13 cellular contexts compared by ENCODE assay signal in genomic region chr9:86983260-86984255, GRCh38. TPM values are rescaled to one million over a fixed set of nuclear protein-coding genes. Genes with fewer than 3 reads are reported as not detected.
DNase-seq lines count a peak whose midpoint lies in the region; ATAC-seq and TF ChIP-seq lines count a peak whose summit lies in the region.
"Had no signal": no experiment of that assay in that cellular context is flagged by ENCODE, and none has a peak within 500 bp of the region (broad histone marks: within the 10 kb centered on the region; RNA-seq: fewer than 3 reads in every experiment).

No MANE protein-coding gene starts in this region.

- H4K12ac ChIP-seq in trophoblast cell (ENCODE audit: low read depth, low read length), result no peak overlapping the region

- H3K18ac ChIP-seq in trophoblast cell (ENCODE audit: low read length), result no peak overlapping the region

- POLR2A ChIA-PET in activated CD4-positive, alpha-beta T cell treated with anti-CD3 and anti-CD28 coated beads for 36 hours (lab: Charles Lee), result no interaction called here

- H3K27me3 Mint-ChIP-seq in activated CD4-positive, alpha-beta T cell treated with anti-CD3 and anti-CD28 coated beads for 36 hours, result peaks cover 28% of the 10 kb centered on the region

- H3K14ac ChIP-seq in trophoblast cell (ENCODE audit: low read length), result no peak overlapping the region

- H3K4me1 ChIP-seq in SJCRH30 (peaks cover 27% of the 10 kb centered on the region), trophoblast cell (ENCODE audit: control insufficient read depth in 1 of 2, insufficient read depth in 2 of 2, low read length in 2 of 2) (no peaks in the 10 kb centered on the region)

- H2BK120ac ChIP-seq in trophoblast cell (ENCODE audit: insufficient read depth, low read length, poor library complexity), result no peak overlapping the region

- ATAC-seq in activated CD4-positive, alpha-beta T cell treated with anti-CD3 and anti-CD28 coated beads for 36 hours, result no peak
- no peak for ATAC-seq in HG03159 (IDR thresholded peaks at IDR 0.05; ENCODE audit: unreplicated experiment)

- H3K27ac ChIP-seq in SJCRH30, result no peak overlapping the region
- H3K27ac ChIP-seq in trophoblast cell (ENCODE audit: low read depth, low read length), result no peak overlapping the region
- H3K27ac ChIP-seq: cardiac muscle cell, tibial artery had no signal

- no peak overlapping the region for H3K27ac Mint-ChIP-seq in activated CD4-positive, alpha-beta T cell treated with anti-CD3 and anti-CD28 coated beads for 36 hours
- H3K27ac Mint-ChIP-seq: B cell, IgD-negative memory B cell had no signal

- H3K4me3 Mint-ChIP-seq in activated CD4-positive, alpha-beta T cell treated with anti-CD3 and anti-CD28 coated beads for 36 hours, result no peak overlapping the region
- H3K4me3 Mint-ChIP-seq: B cell, IgD-negative memory B cell had no signal

- H3K36me3 ChIP-seq in SJCRH30 (no peaks in the 10 kb centered on the region), trophoblast cell (ENCODE audit: control insufficient read depth in 1 of 2, insufficient read depth in 2 of 2, low read length in 2 of 2) (no peaks in the 10 kb centered on the region)
- H3K36me3 ChIP-seq: cardiac muscle cell, tibial artery had no signal

- no peaks in the 10 kb centered on the region for H3K79me1 ChIP-seq in trophoblast cell (ENCODE audit: low read length)

- no peak overlapping the region for H2BK5ac ChIP-seq in trophoblast cell (ENCODE audit: low read depth, low read length, poor library complexity)

- H3K9me3 Mint-ChIP-seq in activated CD4-positive, alpha-beta T cell treated with anti-CD3 and anti-CD28 coated beads for 36 hours (ENCODE audit: low read depth), result no peaks in the 10 kb centered on the region

- no peak overlapping the region for H4K91ac ChIP-seq in trophoblast cell (ENCODE audit: low read depth, low read length)

- H3K9ac ChIP-seq in trophoblast cell (ENCODE audit: low read length), result no peak overlapping the region

- no peaks in the 10 kb centered on the region for H3K4me1 Mint-ChIP-seq in activated CD4-positive, alpha-beta T cell treated with anti-CD3 and anti-CD28 coated beads for 36 hours
- H3K4me1 Mint-ChIP-seq: B cell, IgD-negative memory B cell had no signal

- no peaks in the 10 kb centered on the region for H3K36me3 Mint-ChIP-seq in activated CD4-positive, alpha-beta T cell treated with anti-CD3 and anti-CD28 coated beads for 36 hours (ENCODE audit: low read depth)
- H3K36me3 Mint-ChIP-seq: IgD-negative memory B cell had no signal

- DNase-seq in AG10803 (ENCODE audit: low read depth) (peak; percentile 69), SJCRH30 (peak; percentile 41 to 69), fibroblast of mammary gland (ENCODE audit: low read depth) (peak; percentile 99), trophoblast cell (peak; percentile 5 to 50), T-helper 1 cell (no peak), SIG-M5 (lab: John Stamatoyannopoulos, UW) (no peak)
- no peak for DNase-seq in activated CD4-positive, alpha-beta T cell treated with anti-CD3 and anti-CD28 coated beads for 36 hours
- DNase-seq: stimulated activated CD4-positive, alpha-beta T cell treated with anti-CD3 and anti-CD28 coated beads, Interleukin-2, amount 100 ng/mL, for 48 hours; tibial artery had no signal

- no peak overlapping the region for H3K4me2 ChIP-seq in trophoblast cell (ENCODE audit: low read length)

- H4K8ac ChIP-seq in trophoblast cell (ENCODE audit: low read depth, low read length), result no peak overlapping the region

- TF ChIP-seq CTCF in AG10803 (conservative IDR thresholded peaks at IDR 0.05; ENCODE audit: low read length) (no peak), fibroblast of mammary gland (conservative IDR thresholded peaks at IDR 0.05; ENCODE audit: control insufficient read depth, insufficient read depth, low read depth, low read length) (no peak)

- intact Hi-C loops in activated CD4-positive, alpha-beta T cell treated with anti-CD3 and anti-CD28 coated beads for 36 hours (cut with DNase I, micrococcal nuclease), result no loop called here

- no peaks in the 10 kb centered on the region for H3K79me2 ChIP-seq in trophoblast cell (ENCODE audit: control insufficient read depth, insufficient read depth, low read length, poor library complexity)

- H3K23ac ChIP-seq in trophoblast cell (ENCODE audit: low read length), result no peak overlapping the region

- no peak overlapping the region for H2BK12ac ChIP-seq in trophoblast cell (ENCODE audit: low read length)

- WGBS in trophoblast cell (ENCODE audit: extremely low coverage, insufficient coverage, insufficient read length), result no CpG with 5 or more reads among the region's 15 CpGs

- H3K27me3 ChIP-seq in SJCRH30 (no peaks in the 10 kb centered on the region), trophoblast cell (ENCODE audit: insufficient read depth, low read length) (no peaks in the 10 kb centered on the region)
- H3K27me3 ChIP-seq: cardiac muscle cell, tibial artery had no signal

- H2AFZ ChIP-seq in trophoblast cell (ENCODE audit: insufficient read depth, low read length, poor library complexity), result no peak overlapping the region

- H2AK5ac ChIP-seq in trophoblast cell (ENCODE audit: low read length), result no peak overlapping the region

- CTCF ChIA-PET in activated CD4-positive, alpha-beta T cell treated with anti-CD3 and anti-CD28 coated beads for 36 hours (lab: Charles Lee), result no interaction called here

- H3K4ac ChIP-seq in trophoblast cell (ENCODE audit: low read depth, low read length), result no peak overlapping the region

- H3K4me3 ChIP-seq in AG10803 (ENCODE audit: low read length) (no peak overlapping the region), SJCRH30 (0 out of 2 replicates have a peak overlapping the region, but pooled peaks have one; percentile 1), fibroblast of mammary gland (ENCODE audit: control insufficient read depth, low read depth, low read length) (no peak overlapping the region), trophoblast cell (ENCODE audit: low read depth, low read length) (no peak overlapping the region)
- H3K4me3 ChIP-seq: cardiac muscle cell, tibial artery had no signal

- no peaks in the 10 kb centered on the region; the same call in 1 of the 2 replicates for H3K9me3 ChIP-seq in SJCRH30 (replicated peaks)
- no peaks in the 10 kb centered on the region for H3K9me3 ChIP-seq in trophoblast cell (ENCODE audit: insufficient read depth, low read depth, low read length)
- H3K9me3 ChIP-seq: tibial artery had no signal

RNA-seq across cellular contexts. Expression of gene GAS1, which starts 36.3 kb away (rescaled TPM):
- 319 and 336 TPM in 2 replicates for total RNA-seq in SJCRH30 (2014; rRNA removed; shearing (Covaris generic))
- polyA plus RNA-seq in trophoblast cell (2013), result 15.3 and 18.3 TPM in 2 replicates
- total RNA-seq in activated CD4-positive, alpha-beta T cell treated with anti-CD3 and anti-CD28 coated beads for 36 hours, result under 1 TPM; 0.11 to 0.21 TPM

Comparison
In these comparisons a context has a peak if more than half of its experiments do, and no peak if none do; other contexts are left out.
1. DNase-seq: peak in AG10803 (single experiment), SJCRH30 (2 of 2), fibroblast of mammary gland (single experiment) and trophoblast cell (2 of 2); none in activated CD4-positive, alpha-beta T cell treated with anti-CD3 and anti-CD28 coated beads for 36 hours (single experiment), T-helper 1 cell (0 of 5) and SIG-M5 (single experiment).
2. RNA of gene GAS1, which starts 36.3 kb away (total RNA-seq): 319 to 336 TPM in SJCRH30; 0.11 to 0.21 TPM in activated CD4-positive, alpha-beta T cell treated with anti-CD3 and anti-CD28 coated beads for 36 hours; every median in the first group is over 100 times any median in the second.